ENCODE assay signal across 18 cellular contexts in genomic region chr7:105805619-105806018, GRCh38.
DNase-seq lines count a peak whose midpoint lies in the region; ATAC-seq and TF ChIP-seq lines count a peak whose summit lies in the region.
"Had no signal": no experiment of that assay in that cellular context is flagged by ENCODE, and none has a peak within 500 bp of the region (broad histone marks: within the 10 kb centered on the region; RNA-seq: fewer than 3 reads in every experiment).

No MANE protein-coding gene starts in this region.

- H3K36me3 Mint-ChIP-seq in activated CD8-positive, alpha-beta T cell treated with anti-CD3 and anti-CD28 coated beads, Interleukin-2, amount 10 ng/mL, durations not matched to agents 7 days and 5 days (ENCODE audit: low read depth), result peaks cover 3% of the 10 kb centered on the region
- peaks cover 2% of the 10 kb centered on the region for H3K36me3 Mint-ChIP-seq in activated CD8-positive, alpha-beta T cell treated with anti-CD3 and anti-CD28 coated beads for 36 hours (ENCODE audit: low read depth)
- peaks cover 7% of the 10 kb centered on the region for H3K36me3 Mint-ChIP-seq in activated T-helper 1 cell treated with anti-CD3 and anti-CD28 coated beads, Interleukin-12 subunit alpha, Interleukin-12 subunit beta, Interleukin-2, Interleukin-4 antibody, amounts not matched to agents 30 ng/mL and 10 ng/mL and 1 ng/mL, durations not matched to agents 14 hours and 24 hours and 36 hours (ENCODE audit: low read depth)
- H3K36me3 Mint-ChIP-seq in MCF 10A (ENCODE audit: insufficient read depth, unreplicated experiment), result peaks cover 5% of the 10 kb centered on the region

- no peaks in the 10 kb centered on the region for H3K27me3 Mint-ChIP-seq in activated CD8-positive, alpha-beta T cell treated with anti-CD3 and anti-CD28 coated beads, Interleukin-2, amount 10 ng/mL, durations not matched to agents 7 days and 5 days (ENCODE audit: low read depth)
- no peaks in the 10 kb centered on the region for H3K27me3 Mint-ChIP-seq in activated CD8-positive, alpha-beta T cell treated with anti-CD3 and anti-CD28 coated beads for 36 hours
- peaks cover 2% of the 10 kb centered on the region for H3K27me3 Mint-ChIP-seq in activated T-helper 1 cell treated with anti-CD3 and anti-CD28 coated beads, Interleukin-12 subunit alpha, Interleukin-12 subunit beta, Interleukin-2, Interleukin-4 antibody, amounts not matched to agents 30 ng/mL and 10 ng/mL and 1 ng/mL, durations not matched to agents 14 hours and 24 hours and 36 hours (ENCODE audit: insufficient read depth)
- no peaks in the 10 kb centered on the region for H3K27me3 Mint-ChIP-seq in MCF 10A (ENCODE audit: insufficient read depth, unreplicated experiment)
- H3K27me3 Mint-ChIP-seq: activated T-cell treated with anti-CD3 and anti-CD28 coated beads, Interleukin-2, amount 50 U/mL, for 24 hours had no signal

- no peaks in the 10 kb centered on the region for H3K9me3 Mint-ChIP-seq in activated CD8-positive, alpha-beta T cell treated with anti-CD3 and anti-CD28 coated beads, Interleukin-2, amount 10 ng/mL, durations not matched to agents 7 days and 5 days (ENCODE audit: insufficient read depth)
- H3K9me3 Mint-ChIP-seq in activated CD8-positive, alpha-beta T cell treated with anti-CD3 and anti-CD28 coated beads for 36 hours, result no peaks in the 10 kb centered on the region
- H3K9me3 Mint-ChIP-seq in activated T-helper 1 cell treated with anti-CD3 and anti-CD28 coated beads, Interleukin-12 subunit alpha, Interleukin-12 subunit beta, Interleukin-2, Interleukin-4 antibody, amounts not matched to agents 30 ng/mL and 10 ng/mL and 1 ng/mL, durations not matched to agents 14 hours and 24 hours and 36 hours, result peaks cover 4% of the 10 kb centered on the region
- H3K9me3 Mint-ChIP-seq in MCF 10A (ENCODE audit: unreplicated experiment), result no peaks in the 10 kb centered on the region

- TF ChIP-seq POLR2A in sigmoid colon (IDR thresholded peaks at IDR 0.05), result no peak

- no peak for TF ChIP-seq CTCF in activated CD8-positive, alpha-beta T cell treated with anti-CD3 and anti-CD28 coated beads for 36 hours (IDR thresholded peaks at IDR 0.05)
- TF ChIP-seq CTCF in foreskin keratinocyte (conservative IDR thresholded peaks at IDR 0.05) (peak; percentile 18), sigmoid colon (IDR thresholded peaks at IDR 0.05) (no peak), MCF 10A (IDR thresholded peaks at IDR 0.05; ENCODE audit: unreplicated experiment) (no peak), GM10266 (IDR thresholded peaks at IDR 0.05; ENCODE audit: control insufficient read depth, insufficient read depth, low read depth, missing control alignments) (no peak)

- no peaks in the 10 kb centered on the region for H3K36me3 ChIP-seq in sigmoid colon
- H3K36me3 ChIP-seq: spleen had no signal

- no peak overlapping the region for H3K4me3 ChIP-seq in sigmoid colon
- H3K4me3 ChIP-seq: PC-9, spleen had no signal

- ATAC-seq in activated CD8-positive, alpha-beta T cell treated with anti-CD3 and anti-CD28 coated beads, Interleukin-2, amount 10 ng/mL, durations not matched to agents 7 days and 5 days, result no peak
- no peak for ATAC-seq in activated CD8-positive, alpha-beta T cell treated with anti-CD3 and anti-CD28 coated beads for 36 hours
- ATAC-seq in foreskin keratinocyte, result peak; percentile 12

- H3K4me3 Mint-ChIP-seq in activated CD8-positive, alpha-beta T cell treated with anti-CD3 and anti-CD28 coated beads, Interleukin-2, amount 10 ng/mL, durations not matched to agents 7 days and 5 days, result no peak overlapping the region
- H3K4me3 Mint-ChIP-seq in activated CD8-positive, alpha-beta T cell treated with anti-CD3 and anti-CD28 coated beads for 36 hours, result no peak overlapping the region
- no peak overlapping the region for H3K4me3 Mint-ChIP-seq in activated T-helper 1 cell treated with anti-CD3 and anti-CD28 coated beads, Interleukin-12 subunit alpha, Interleukin-12 subunit beta, Interleukin-2, Interleukin-4 antibody, amounts not matched to agents 30 ng/mL and 10 ng/mL and 1 ng/mL, durations not matched to agents 14 hours and 24 hours and 36 hours
- H3K4me3 Mint-ChIP-seq in MCF 10A (ENCODE audit: unreplicated experiment), result no peak overlapping the region
- H3K4me3 Mint-ChIP-seq: activated T-cell treated with anti-CD3 and anti-CD28 coated beads, Interleukin-2, amount 50 U/mL, for 24 hours had no signal

- DNase-seq in activated CD8-positive, alpha-beta T cell treated with anti-CD3 and anti-CD28 coated beads, Interleukin-2, amount 10 ng/mL, durations not matched to agents 7 days and 5 days, result no peak
- no peak for DNase-seq in activated CD8-positive, alpha-beta T cell treated with anti-CD3 and anti-CD28 coated beads for 36 hours
- DNase-seq in activated T-helper 1 cell treated with anti-CD3 and anti-CD28 coated beads, Interleukin-12 subunit alpha, Interleukin-12 subunit beta, Interleukin-2, Interleukin-4 antibody, amounts not matched to agents 30 ng/mL and 10 ng/mL and 1 ng/mL, durations not matched to agents 14 hours and 24 hours and 36 hours (ENCODE audit: low spot score), result no peak
- DNase-seq in foreskin keratinocyte (peak in 1 of 2 donors; percentile 36), sigmoid colon (no peak), DMS79 (lab: John Stamatoyannopoulos, UW) (no peak), MCF 10A (ENCODE audit: unreplicated experiment) (no peak), GM10266 (ENCODE audit: extremely low spot score) (no peak)
- DNase-seq: activated CD4-positive, CD25-positive, alpha-beta regulatory T cell treated with anti-CD3 and anti-CD28 coated beads, Interleukin-2, amount 50 U/mL, for 72 hours; activated T-cell treated with anti-CD3 and anti-CD28 coated beads, Interleukin-2, amount 50 U/mL, for 24 hours; anterior cingulate cortex; effector CD4-positive, alpha-beta T cell; Kasumi-1; NCI-H187; NCI-H524; PC-9; spleen; SW 1271 had no signal

- no peak for TF ChIP-seq EP300 in sigmoid colon (IDR thresholded peaks at IDR 0.05)

- POLR2A ChIA-PET in activated CD8-positive, alpha-beta T cell treated with anti-CD3 and anti-CD28 coated beads, Interleukin-2, amount 10 ng/mL, durations not matched to agents 7 days and 5 days (lab: Charles Lee), result interaction anchor here (0.6 to 0.7 kb wide), 2 partner anchors 9 to 307 kb away, joined by 3 read pairs; partner anchors contain the start of gene SYPL1
- POLR2A ChIA-PET in activated CD8-positive, alpha-beta T cell treated with anti-CD3 and anti-CD28 coated beads for 36 hours (lab: Charles Lee), result interaction anchor here (0.6 to 2.6 kb wide), 7 partner anchors 20 to 217 kb away, joined by 3 to 9 read pairs (median 4); no protein-coding TSS in a partner anchor
- POLR2A ChIA-PET in MCF 10A (lab: Yijun Ruan, JAX), result interaction anchor here (1.0 kb wide), 1 partner anchor 45 kb away, joined by 3 read pairs; no protein-coding TSS in a partner anchor

- peaks cover 56% of the 10 kb centered on the region for H3K4me1 Mint-ChIP-seq in activated CD8-positive, alpha-beta T cell treated with anti-CD3 and anti-CD28 coated beads, Interleukin-2, amount 10 ng/mL, durations not matched to agents 7 days and 5 days (ENCODE audit: low read depth)
- H3K4me1 Mint-ChIP-seq in activated CD8-positive, alpha-beta T cell treated with anti-CD3 and anti-CD28 coated beads for 36 hours (ENCODE audit: low read depth), result peaks cover 65% of the 10 kb centered on the region
- peaks cover 82% of the 10 kb centered on the region for H3K4me1 Mint-ChIP-seq in activated T-helper 1 cell treated with anti-CD3 and anti-CD28 coated beads, Interleukin-12 subunit alpha, Interleukin-12 subunit beta, Interleukin-2, Interleukin-4 antibody, amounts not matched to agents 30 ng/mL and 10 ng/mL and 1 ng/mL, durations not matched to agents 14 hours and 24 hours and 36 hours (ENCODE audit: low read depth)
- H3K4me1 Mint-ChIP-seq in MCF 10A (ENCODE audit: insufficient read depth, unreplicated experiment), result peaks cover 27% of the 10 kb centered on the region

- H3K9me3 ChIP-seq in sigmoid colon, result no peaks in the 10 kb centered on the region
- H3K9me3 ChIP-seq: spleen had no signal

- H3K27ac ChIP-seq in foreskin keratinocyte, result peak overlapping the region; percentile 43
- H3K27ac ChIP-seq in sigmoid colon, result peak overlapping the region in 3 of 4 donors; percentile 48 to 66 (median 59)
- H3K27ac ChIP-seq: spleen had no signal

- intact Hi-C loops in activated CD8-positive, alpha-beta T cell treated with anti-CD3 and anti-CD28 coated beads for 36 hours (cut with micrococcal nuclease), result loop anchor here (5.0 kb wide), 2 partner anchors 128 to 542 kb away; no protein-coding TSS in a partner anchor
- intact Hi-C loops in activated T-helper 1 cell treated with anti-CD3 and anti-CD28 coated beads, Interleukin-12 subunit alpha, Interleukin-12 subunit beta, Interleukin-2, Interleukin-4 antibody, amounts not matched to agents 30 ng/mL and 10 ng/mL and 1 ng/mL, durations not matched to agents 14 hours and 24 hours and 36 hours (cut with micrococcal nuclease), result loop anchor here (5.0 kb wide), 6 partner anchors 307 to 848 kb away; partner anchors contain the start of genes SRPK2 and SYPL1
- intact Hi-C loops in sigmoid colon (cut with DNase I) (no loop called here), MCF 10A (cut with micrococcal nuclease) (no loop called here)

- WGBS in sigmoid colon, 2 donors, result 85 to 91% methylated on average over 9 of the region's 9 CpGs

- H3K27ac Mint-ChIP-seq in activated CD8-positive, alpha-beta T cell treated with anti-CD3 and anti-CD28 coated beads, Interleukin-2, amount 10 ng/mL, durations not matched to agents 7 days and 5 days, result peak overlapping the region; percentile 13
- H3K27ac Mint-ChIP-seq in activated CD8-positive, alpha-beta T cell treated with anti-CD3 and anti-CD28 coated beads for 36 hours, result no peak overlapping the region
- peak overlapping the region; percentile 75 for H3K27ac Mint-ChIP-seq in activated T-helper 1 cell treated with anti-CD3 and anti-CD28 coated beads, Interleukin-12 subunit alpha, Interleukin-12 subunit beta, Interleukin-2, Interleukin-4 antibody, amounts not matched to agents 30 ng/mL and 10 ng/mL and 1 ng/mL, durations not matched to agents 14 hours and 24 hours and 36 hours
- no peak overlapping the region for H3K27ac Mint-ChIP-seq in MCF 10A (ENCODE audit: low read depth, unreplicated experiment)

- no peaks in the 10 kb centered on the region for H3K27me3 ChIP-seq in foreskin keratinocyte
- H3K27me3 ChIP-seq in sigmoid colon, result no peaks in the 10 kb centered on the region
- H3K27me3 ChIP-seq: spleen had no signal

- CTCF ChIA-PET in activated CD8-positive, alpha-beta T cell treated with anti-CD3 and anti-CD28 coated beads, Interleukin-2, amount 10 ng/mL, durations not matched to agents 7 days and 5 days (lab: Charles Lee), result interaction anchor here (1.1 to 2.2 kb wide), 5 partner anchors 10 to 149 kb away, joined by 3 to 8 read pairs (median 4); no protein-coding TSS in a partner anchor
- CTCF ChIA-PET in activated CD8-positive, alpha-beta T cell treated with anti-CD3 and anti-CD28 coated beads for 36 hours (lab: Charles Lee), result interaction anchor here (0.7 to 4.3 kb wide), 6 partner anchors 44 to 149 kb away, joined by 3 to 24 read pairs (median 8); partner anchors contain the start of gene ATXN7L1
- CTCF ChIA-PET in MCF 10A (lab: Yijun Ruan, JAX), result interaction anchor here (0.6 to 1.7 kb wide), 3 partner anchors 44 to 762 kb away, joined by 3 to 6 read pairs (median 3); no protein-coding TSS in a partner anchor

- H3K4me1 ChIP-seq in foreskin keratinocyte (peaks cover 37% of the 10 kb centered on the region), sigmoid colon (peaks cover 0 to 65% (median 55%) of the 10 kb centered on the region in 4 donors)

- BruUV-seq in MCF 10A (replicated peaks; lab: Mats Ljungman, UMichigan), result no TSS peak

Comparison
In these comparisons a context has a peak if more than half of its experiments do, and no peak if none do; other contexts are left out.
1. H3K27ac Mint-ChIP-seq: peak in activated CD8-positive, alpha-beta T cell treated with anti-CD3 and anti-CD28 coated beads, Interleukin-2, amount 10 ng/mL, durations not matched to agents 7 days and 5 days (single experiment) and activated T-helper 1 cell treated with anti-CD3 and anti-CD28 coated beads, Interleukin-12 subunit alpha, Interleukin-12 subunit beta, Interleukin-2, Interleukin-4 antibody, amounts not matched to agents 30 ng/mL and 10 ng/mL and 1 ng/mL, durations not matched to agents 14 hours and 24 hours and 36 hours (single experiment); none in activated CD8-positive, alpha-beta T cell treated with anti-CD3 and anti-CD28 coated beads for 36 hours (single experiment) and MCF 10A (single experiment).
2. intact Hi-C loops: an anchor here in activated CD8-positive, alpha-beta T cell treated with anti-CD3 and anti-CD28 coated beads for 36 hours (5.0 kb wide) and activated T-helper 1 cell treated with anti-CD3 and anti-CD28 coated beads, Interleukin-12 subunit alpha, Interleukin-12 subunit beta, Interleukin-2, Interleukin-4 antibody, amounts not matched to agents 30 ng/mL and 10 ng/mL and 1 ng/mL, durations not matched to agents 14 hours and 24 hours and 36 hours (5.0 kb wide); none called in sigmoid colon and MCF 10A.